35 cellular contexts compared by ENCODE assay signal in the genomic region with DNA sequence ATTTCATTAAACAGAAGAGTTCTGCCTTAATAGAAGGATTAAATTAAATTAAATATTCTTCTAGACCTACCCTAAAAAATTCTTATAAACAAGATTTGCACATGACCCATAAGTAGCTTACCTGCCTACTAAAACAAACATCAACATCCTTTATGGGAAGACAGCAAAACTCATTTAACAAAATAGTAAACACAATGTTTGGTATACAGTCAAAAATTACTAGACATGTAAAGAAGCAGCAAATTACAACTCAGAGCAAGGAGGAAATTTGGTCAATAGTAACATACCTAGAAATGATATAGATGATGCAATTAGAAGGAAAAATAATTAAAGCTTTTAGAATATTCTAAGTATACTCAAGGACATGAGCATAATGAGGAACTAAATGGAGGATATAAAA.
"Had no signal": no experiment of that assay in that cellular context is flagged by ENCODE, and none has a peak within 500 bp of the region (broad histone marks: within the 10 kb centered on the region; RNA-seq: fewer than 3 reads in every experiment).

No MANE protein-coding gene starts in this region.

- H3K4me3 ChIP-seq: MG63 had no signal

- DNase-seq: Karpas-422, Kasumi-1, MG63, MM.1S, MV-4-11, NCI-H1048, NCI-H1092, NCI-H1092 treated with DMSO at 0.1 percent for 48 hours, NCI-H1105, NCI-H1105 treated with DMSO at 0.1 percent for 48 hours, NCI-H1417, NCI-H1417 treated with DMSO at 0.1 percent for 48 hours, NCI-H1436, NCI-H1436 treated with DMSO at 0.1 percent for 48 hours, NCI-H146, NCI-H1694, NCI-H1694 treated with DMSO at 0.1 percent for 48 hours, NCI-H187, NCI-H187 treated with DMSO at 0.1 percent for 48 hours, NCI-H1930, NCI-H2029, NCI-H2029 treated with DMSO at 0.1 percent for 48 hours, NCI-H2081, NCI-H2081 treated with DMSO at 0.1 percent for 48 hours, NCI-H2107, NCI-H2171, NCI-H2171 treated with DMSO at 0.1 percent for 48 hours, NCI-H2227 treated with DMSO at 0.1 percent for 48 hours, NCI-H226, NCI-H345, NCI-H446, NCI-H446 treated with DMSO at 0.1 percent for 48 hours, NCI-H510A, NCI-H510A treated with DMSO at 0.1 percent for 48 hours, NCI-H524 had no signal

- H3K36me3 ChIP-seq: MG63 had no signal
